ENCODE assay signal across 8 cellular contexts in genomic region chr6:16712250-16712930, GRCh38. TPM values are rescaled to one million over a fixed set of nuclear protein-coding genes. Genes with fewer than 3 reads are reported as not detected.
DNase-seq lines count a peak whose midpoint lies in the region; ATAC-seq and TF ChIP-seq lines count a peak whose summit lies in the region.

No MANE protein-coding gene starts in this region.

- H3K27ac ChIP-seq in foreskin keratinocyte = peak overlapping the region; percentile 85

- peak overlapping the region; percentile 82 for H3K4me3 Mint-ChIP-seq in activated CD4-positive, alpha-beta T cell treated with anti-CD3 and anti-CD28 coated beads, Interleukin-2, amount 10 ng/mL, durations not matched to agents 24 days and 14 days
- H3K4me3 Mint-ChIP-seq in T-helper 17 cell = peak overlapping the region; percentile 84
- H3K4me3 Mint-ChIP-seq in stimulated activated memory B cell treated with anti-CD40 and anti-IgM and Interleukin-4, amounts not matched to agents 10 μg/mL and 1 μg/mL and 100 μg/mL, for 72 hours = peak overlapping the region; percentile 62

- peak; percentile 75 for DNase-seq in activated CD4-positive, alpha-beta T cell treated with anti-CD3 and anti-CD28 coated beads, Interleukin-2, amount 10 ng/mL, durations not matched to agents 24 days and 14 days
- no peak for DNase-seq in activated CD4-positive, alpha-beta T cell treated with anti-CD3 and anti-CD28 coated beads, Interleukin-2, amount 50 U/mL, for 4 hours
- DNase-seq in T-helper 17 cell (no peak), foreskin keratinocyte (no peak), NCI-H1092 (lab: John Stamatoyannopoulos, UW) (no peak), COR-L47 (lab: John Stamatoyannopoulos, UW) (no peak)

- intact Hi-C loops in activated CD4-positive, alpha-beta T cell treated with anti-CD3 and anti-CD28 coated beads, Interleukin-2, amount 10 ng/mL, durations not matched to agents 24 days and 14 days (cut with micrococcal nuclease) = loop anchor here (1.0 to 5.0 kb wide), 8 partner anchors 8 to 390 kb away; partner anchors contain the start of gene ATXN1

- peak overlapping the region; percentile 92 for H3K27ac Mint-ChIP-seq in activated CD4-positive, alpha-beta T cell treated with anti-CD3 and anti-CD28 coated beads, Interleukin-2, amount 10 ng/mL, durations not matched to agents 24 days and 14 days
- peak overlapping the region; percentile 97 for H3K27ac Mint-ChIP-seq in T-helper 17 cell
- peak overlapping the region; percentile 90 for H3K27ac Mint-ChIP-seq in stimulated activated memory B cell treated with anti-CD40 and anti-IgM and Interleukin-4, amounts not matched to agents 10 μg/mL and 1 μg/mL and 100 μg/mL, for 72 hours

- peaks cover 47% of the 10 kb centered on the region for H3K4me1 Mint-ChIP-seq in activated CD4-positive, alpha-beta T cell treated with anti-CD3 and anti-CD28 coated beads, Interleukin-2, amount 10 ng/mL, durations not matched to agents 24 days and 14 days
- H3K4me1 Mint-ChIP-seq in T-helper 17 cell = peaks cover 36% of the 10 kb centered on the region
- H3K4me1 Mint-ChIP-seq in stimulated activated memory B cell treated with anti-CD40 and anti-IgM and Interleukin-4, amounts not matched to agents 10 μg/mL and 1 μg/mL and 100 μg/mL, for 72 hours = peaks cover 68% of the 10 kb centered on the region

- ATAC-seq in HG02943 (IDR thresholded peaks at IDR 0.05; ENCODE audit: low read depth, unreplicated experiment) = peak; percentile 70
- ATAC-seq in T-helper 17 cell = peak; percentile 58
- ATAC-seq in foreskin keratinocyte = peak; percentile 8
- peak; percentile 91 for ATAC-seq in stimulated activated memory B cell treated with anti-CD40 and anti-IgM and Interleukin-4, amounts not matched to agents 10 μg/mL and 1 μg/mL and 100 μg/mL, for 72 hours

- no peaks in the 10 kb centered on the region for H3K9me3 Mint-ChIP-seq in activated CD4-positive, alpha-beta T cell treated with anti-CD3 and anti-CD28 coated beads, Interleukin-2, amount 10 ng/mL, durations not matched to agents 24 days and 14 days
- no peaks in the 10 kb centered on the region for H3K9me3 Mint-ChIP-seq in stimulated activated memory B cell treated with anti-CD40 and anti-IgM and Interleukin-4, amounts not matched to agents 10 μg/mL and 1 μg/mL and 100 μg/mL, for 72 hours

- H3K36me3 Mint-ChIP-seq in activated CD4-positive, alpha-beta T cell treated with anti-CD3 and anti-CD28 coated beads, Interleukin-2, amount 10 ng/mL, durations not matched to agents 24 days and 14 days (ENCODE audit: low read depth) = peaks cover 20% of the 10 kb centered on the region
- H3K36me3 Mint-ChIP-seq in T-helper 17 cell (ENCODE audit: low read depth) = no peaks in the 10 kb centered on the region
- peaks cover 39% of the 10 kb centered on the region for H3K36me3 Mint-ChIP-seq in stimulated activated memory B cell treated with anti-CD40 and anti-IgM and Interleukin-4, amounts not matched to agents 10 μg/mL and 1 μg/mL and 100 μg/mL, for 72 hours

- no peaks in the 10 kb centered on the region for H3K9me3 ChIP-seq in T-helper 17 cell (ENCODE audit: control insufficient read depth, low read length, poor library complexity, severe bottlenecking)

- H3K27me3 ChIP-seq in foreskin keratinocyte = no peaks in the 10 kb centered on the region

- H3K4me1 ChIP-seq in foreskin keratinocyte = peaks cover 26% of the 10 kb centered on the region

- H3K27me3 Mint-ChIP-seq in activated CD4-positive, alpha-beta T cell treated with anti-CD3 and anti-CD28 coated beads, Interleukin-2, amount 10 ng/mL, durations not matched to agents 24 days and 14 days = no peaks in the 10 kb centered on the region
- H3K27me3 Mint-ChIP-seq in T-helper 17 cell = no peaks in the 10 kb centered on the region
- no peaks in the 10 kb centered on the region for H3K27me3 Mint-ChIP-seq in stimulated activated memory B cell treated with anti-CD40 and anti-IgM and Interleukin-4, amounts not matched to agents 10 μg/mL and 1 μg/mL and 100 μg/mL, for 72 hours

- no peak for TF ChIP-seq CTCF in foreskin keratinocyte (conservative IDR thresholded peaks at IDR 0.05)

RNA-seq across cellular contexts. Expression of gene ATXN1, which starts 48.9 kb away (rescaled TPM):
- total RNA-seq in activated CD4-positive, alpha-beta T cell treated with anti-CD3 and anti-CD28 coated beads, Interleukin-2, amount 10 ng/mL, durations not matched to agents 24 days and 14 days = 62.4 and 70.0 TPM in 2 replicates
- total RNA-seq in T-helper 17 cell (100 to 1,000 TPM; 121 to 135 TPM), foreskin keratinocyte (7.2 and 11.9 TPM in 2 replicates)
- polyA plus RNA-seq in foreskin keratinocyte = 2.4 and 3.0 TPM in 2 replicates

Comparison
In these comparisons a context has a peak if more than half of its experiments do, and no peak if none do; other contexts are left out.
1. ATAC-seq: peak in every context shown above with its lines; median percentile 91 in stimulated activated memory B cell treated with anti-CD40 and anti-IgM and Interleukin-4, amounts not matched to agents 10 μg/mL and 1 μg/mL and 100 μg/mL, for 72 hours; 70 in HG02943; 58 in T-helper 17 cell; 8 in foreskin keratinocyte.